ENCODE assay signal across 9 cellular contexts in the genomic region with DNA sequence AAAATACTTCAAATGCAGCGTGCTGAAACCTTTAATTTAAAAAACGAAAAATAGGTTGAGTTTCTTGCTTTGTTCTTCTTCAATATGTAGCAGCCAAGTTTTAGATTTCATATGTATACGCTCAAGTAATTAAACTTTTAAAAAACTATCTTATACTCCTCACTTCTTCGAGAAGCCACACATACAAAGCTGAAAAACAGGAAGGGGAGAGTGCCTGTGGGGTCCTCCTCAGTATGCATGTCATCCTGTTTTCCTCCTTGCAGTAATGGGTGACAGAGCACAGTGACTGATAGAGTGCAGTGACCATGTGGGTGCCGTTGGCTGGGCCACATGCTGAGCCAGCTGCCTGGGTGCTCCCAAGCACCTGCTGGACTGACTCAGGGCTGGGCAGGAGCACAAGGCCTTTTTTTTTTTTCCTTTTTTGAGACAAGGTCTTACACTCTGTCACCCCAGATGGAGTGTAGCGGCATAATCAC. TPM values are rescaled to one million over a fixed set of nuclear protein-coding genes. Genes with fewer than 3 reads are reported as not detected.
A peak's percentile ranks its signal among the peaks of the same experiment; 100 is the strongest.
DNase-seq lines count a peak whose midpoint lies in the region; ATAC-seq and TF ChIP-seq lines count a peak whose summit lies in the region.
"Had no signal": no experiment of that assay in that cellular context is flagged by ENCODE, and none has a peak within 500 bp of the region (broad histone marks: within the 10 kb centered on the region; RNA-seq: fewer than 3 reads in every experiment).

No MANE protein-coding gene starts in this region.

- H3K27me3 Mint-ChIP-seq in endothelial cell (ENCODE audit: unreplicated experiment), result peaks cover 1% of the 10 kb centered on the region

- TF ChIP-seq CTCF in endothelial cell (IDR thresholded peaks at IDR 0.05; ENCODE audit: unreplicated experiment), result no peak

- DNase-seq in COLO668 (lab: John Stamatoyannopoulos, UW; ENCODE audit: unreplicated experiment), result peak; percentile 56
- DNase-seq in kidney tubule cell (ENCODE audit: low spot score), result peak; percentile 80
- DNase-seq in occipital lobe (lab: John Stamatoyannopoulos, UW), result no peak
- no peak for DNase-seq in endothelial cell (ENCODE audit: low spot score)
- no peak for DNase-seq in aorta

- H3K4me3 Mint-ChIP-seq in endothelial cell (ENCODE audit: unreplicated experiment), result no peak overlapping the region

- H3K27ac Mint-ChIP-seq in endothelial cell (ENCODE audit: unreplicated experiment), result no peak overlapping the region

- ATAC-seq in HG02678 (IDR thresholded peaks at IDR 0.05; ENCODE audit: unreplicated experiment) (peak; percentile 62), aorta (ENCODE audit: low FRiP score) (no peak), GM19023 (IDR thresholded peaks at IDR 0.05; ENCODE audit: unreplicated experiment) (no peak)
- ATAC-seq in activated CD4-positive, CD25-positive, alpha-beta regulatory T cell treated with anti-CD3 and anti-CD28 coated beads, Interleukin-2, amount 50 U/mL, for 24 hours, result peak; percentile 72 to 73

- H3K27ac ChIP-seq in aorta (ENCODE audit: low read depth in 1 of 2, low read length in 2 of 2), result no peak overlapping the region
- H3K27ac ChIP-seq: thyroid gland had no signal

- no peaks in the 10 kb centered on the region for H3K4me1 ChIP-seq in aorta (ENCODE audit: control insufficient read depth in 1 of 2, insufficient read depth in 2 of 2, low read length in 2 of 2)

- H3K9me3 ChIP-seq in aorta (ENCODE audit: control insufficient read depth, low read length), result no peaks in the 10 kb centered on the region
- H3K9me3 ChIP-seq: thyroid gland had no signal

- no peaks in the 10 kb centered on the region for H3K27me3 ChIP-seq in aorta (ENCODE audit: control insufficient read depth in 1 of 2, insufficient read depth in 2 of 2, low read length in 1 of 2)
- H3K27me3 ChIP-seq: thyroid gland had no signal

- peaks cover 30% of the 10 kb centered on the region for H3K4me1 Mint-ChIP-seq in endothelial cell (ENCODE audit: unreplicated experiment)

- H3K36me3 ChIP-seq in aorta (ENCODE audit: control insufficient read depth in 1 of 2, insufficient read depth in 2 of 2, low read length in 1 of 2), result peaks cover 3 to 6% of the 10 kb centered on the region in 2 donors
- H3K36me3 ChIP-seq: thyroid gland had no signal

- H3K9me3 Mint-ChIP-seq in endothelial cell (ENCODE audit: unreplicated experiment), result no peaks in the 10 kb centered on the region

- peaks cover 24% of the 10 kb centered on the region for H3K36me3 Mint-ChIP-seq in endothelial cell (ENCODE audit: low read depth, unreplicated experiment)

- intact Hi-C loops in aorta (cut with DNase I), result no loop called here

- 86 to 87% methylated on average over 6 of the region's 6 CpGs for WGBS in aorta, 2 donors

- H3K4me3 ChIP-seq in aorta (ENCODE audit: low read length in 2 of 2), result no peak overlapping the region
- H3K4me3 ChIP-seq: thyroid gland had no signal

RNA-seq across cellular contexts. Expression of a gene that starts 33.3 kb away (rescaled TPM):
- 98.6 TPM for total RNA-seq in occipital lobe
- 60.4 TPM for total RNA-seq in endothelial cell (ENCODE audit: unreplicated experiment)
- total RNA-seq in aorta, result 10 to 100 TPM; 20.6 to 29.3 TPM
- 10 to 100 TPM; 10.5 to 12.3 TPM for polyA plus RNA-seq in aorta

Comparison
In these comparisons a context has a peak if more than half of its experiments do, and no peak if none do; other contexts are left out.
1. DNase-seq: peak in COLO668 (single experiment) and kidney tubule cell (single experiment); none in occipital lobe (single experiment), endothelial cell (single experiment) and aorta (0 of 2).
2. ATAC-seq: peak in HG02678 (single experiment) and activated CD4-positive, CD25-positive, alpha-beta regulatory T cell treated with anti-CD3 and anti-CD28 coated beads, Interleukin-2, amount 50 U/mL, for 24 hours (2 of 2); none in aorta (single experiment) and GM19023 (single experiment).